14 cellular contexts compared by ENCODE assay signal in genomic region chr21:33950425-33951079, GRCh38. TPM values are rescaled to one million over a fixed set of nuclear protein-coding genes. Genes with fewer than 3 reads are reported as not detected.
DNase-seq lines count a peak whose midpoint lies in the region; ATAC-seq, FAIRE-seq and TF ChIP-seq lines count a peak whose summit lies in the region.
"Had no signal": no experiment of that assay in that cellular context is flagged by ENCODE, and none has a peak within 500 bp of the region (broad histone marks: within the 10 kb centered on the region; RNA-seq: fewer than 3 reads in every experiment).

No MANE protein-coding gene starts in this region.

- H2BK12ac ChIP-seq in neuronal stem cell (ENCODE audit: low read length): peak overlapping the region; percentile 8

- H2AFZ ChIP-seq in neuronal stem cell (ENCODE audit: low read length): no peak overlapping the region
- H2AFZ ChIP-seq: PC-9 had no signal

- peak overlapping the region; percentile 13 for H2BK15ac ChIP-seq in neuronal stem cell (ENCODE audit: low read length)

- H3K4me1 Mint-ChIP-seq in CD4-positive, CD25-positive, alpha-beta regulatory T cell: peaks cover 30 to 90% (median 49%) of the 10 kb centered on the region in 4 donors
- H3K4me1 Mint-ChIP-seq in IgD-negative memory B cell: peaks cover 38 to 50% (median 49%) of the 10 kb centered on the region in 3 donors
- peaks cover 70% of the 10 kb centered on the region for H3K4me1 Mint-ChIP-seq in activated T-helper 2 cell treated with anti-CD3 and anti-CD28 coated beads, Interferon-gamma antibody, Interleukin-2, Interleukin-4, amounts not matched to agents 10 μg/mL and 5 μg/mL and 100 μg/mL, durations not matched to agents 14 hours and 24 hours and 36 hours (ENCODE audit: low read depth)

- peak overlapping the region; percentile 10 for H2AK5ac ChIP-seq in neuronal stem cell (ENCODE audit: low read depth, low read length)

- no peaks in the 10 kb centered on the region for H3K9me3 ChIP-seq in CD4-positive, CD25-positive, alpha-beta regulatory T cell (ENCODE audit: control insufficient read depth in 2 of 2, low read length in 2 of 2)
- H3K9me3 ChIP-seq in neuronal stem cell (replicated peaks in 1 of 2; ENCODE audit: control insufficient read depth in 2 of 2, insufficient read depth in 1 of 2, low read depth in 1 of 2, low read length in 2 of 2): no peaks in the 10 kb centered on the region
- H3K9me3 ChIP-seq: heart left ventricle had no signal

- WGBS in neuronal stem cell (ENCODE audit: extremely low coverage in 2 of 2, insufficient read length in 2 of 2, insufficient replicate concordance in 1 of 2), 2 donors: no CpG with 5 or more reads among the region's 10 CpGs

- intact Hi-C loops in activated T-helper 2 cell treated with anti-CD3 and anti-CD28 coated beads, Interferon-gamma antibody, Interleukin-2, Interleukin-4, amounts not matched to agents 10 μg/mL and 5 μg/mL and 100 μg/mL, durations not matched to agents 14 hours and 24 hours and 36 hours (cut with micrococcal nuclease): no loop called here

- H3K9me3 Mint-ChIP-seq in CD4-positive, CD25-positive, alpha-beta regulatory T cell: peaks cover 0 to 2% (median 0%) of the 10 kb centered on the region in 7 donors
- H3K9me3 Mint-ChIP-seq in IgD-negative memory B cell: no peaks in the 10 kb centered on the region
- H3K9me3 Mint-ChIP-seq in activated T-helper 2 cell treated with anti-CD3 and anti-CD28 coated beads, Interferon-gamma antibody, Interleukin-2, Interleukin-4, amounts not matched to agents 10 μg/mL and 5 μg/mL and 100 μg/mL, durations not matched to agents 14 hours and 24 hours and 36 hours: no peaks in the 10 kb centered on the region

- H2BK120ac ChIP-seq in neuronal stem cell (ENCODE audit: low read depth, low read length): no peak overlapping the region

- H4K91ac ChIP-seq in neuronal stem cell (ENCODE audit: low read depth, low read length, poor library complexity): no peak overlapping the region

- no peak overlapping the region for H3K9ac ChIP-seq in neuronal stem cell (ENCODE audit: low read depth, low read length, poor library complexity)

- peaks cover 18% of the 10 kb centered on the region for H3K36me3 Mint-ChIP-seq in CD4-positive, CD25-positive, alpha-beta regulatory T cell
- peaks cover 2% of the 10 kb centered on the region for H3K36me3 Mint-ChIP-seq in IgD-negative memory B cell
- H3K36me3 Mint-ChIP-seq in activated T-helper 2 cell treated with anti-CD3 and anti-CD28 coated beads, Interferon-gamma antibody, Interleukin-2, Interleukin-4, amounts not matched to agents 10 μg/mL and 5 μg/mL and 100 μg/mL, durations not matched to agents 14 hours and 24 hours and 36 hours (ENCODE audit: low read depth): peaks cover 42% of the 10 kb centered on the region

- no peak overlapping the region for H4K8ac ChIP-seq in neuronal stem cell (ENCODE audit: low read depth, low read length)

- H3K4me2 ChIP-seq in neuronal stem cell (ENCODE audit: insufficient read depth, low read length, poor library complexity, severe bottlenecking): no peak overlapping the region
- H3K4me2 ChIP-seq: PC-9 had no signal

- peak overlapping the region; percentile 29 for H3K18ac ChIP-seq in neuronal stem cell (ENCODE audit: low read length)

- H3K27ac Mint-ChIP-seq in CD4-positive, CD25-positive, alpha-beta regulatory T cell: peak overlapping the region; percentile 99
- H3K27ac Mint-ChIP-seq in IgD-negative memory B cell: peak overlapping the region; percentile 87 to 97 (median 96)
- peak overlapping the region; percentile 100 for H3K27ac Mint-ChIP-seq in activated T-helper 2 cell treated with anti-CD3 and anti-CD28 coated beads, Interferon-gamma antibody, Interleukin-2, Interleukin-4, amounts not matched to agents 10 μg/mL and 5 μg/mL and 100 μg/mL, durations not matched to agents 14 hours and 24 hours and 36 hours

- TF ChIP-seq CTCF in GM13976 (IDR thresholded peaks at IDR 0.05; ENCODE audit: borderline replicate concordance, control extremely low read depth, extremely low read depth, insufficient read depth, missing control alignments): no peak
- TF ChIP-seq CTCF in D721Med (IDR thresholded peaks at IDR 0.05; ENCODE audit: insufficient read depth, missing control alignments): no peak

- peaks cover 92% of the 10 kb centered on the region for H3K4me1 ChIP-seq in CD4-positive, CD25-positive, alpha-beta regulatory T cell (ENCODE audit: control insufficient read depth, insufficient read depth, low read length, poor library complexity, severe bottlenecking)
- H3K4me1 ChIP-seq in neuronal stem cell (ENCODE audit: control insufficient read depth in 2 of 2, insufficient read depth in 1 of 2, low read depth in 1 of 2, low read length in 2 of 2): peaks cover 19 to 23% of the 10 kb centered on the region in 2 donors

- H3K14ac ChIP-seq in neuronal stem cell (ENCODE audit: low read length): no peak overlapping the region

- H3K4me3 ChIP-seq in CD4-positive, CD25-positive, alpha-beta regulatory T cell (ENCODE audit: low read depth, low read length): peak overlapping the region; percentile 77
- no peak overlapping the region for H3K4me3 ChIP-seq in neuronal stem cell (ENCODE audit: low read length in 2 of 2)
- H3K4me3 ChIP-seq: PC-9 had no signal

- FAIRE-seq in D721Med (lab: Jason Lieb, UNC): no peak

- no peaks in the 10 kb centered on the region for H3K27me3 ChIP-seq in CD4-positive, CD25-positive, alpha-beta regulatory T cell (ENCODE audit: control insufficient read depth, insufficient read depth, low read length)
- no peaks in the 10 kb centered on the region for H3K27me3 ChIP-seq in neuronal stem cell (ENCODE audit: control insufficient read depth in 3 of 3, insufficient read depth in 3 of 3, low read depth in 1 of 3, low read length in 3 of 3)
- H3K27me3 ChIP-seq: heart left ventricle had no signal

- peak overlapping the region; percentile 72 to 84 (median 83) for H3K4me3 Mint-ChIP-seq in CD4-positive, CD25-positive, alpha-beta regulatory T cell
- peak overlapping the region in 2 of 4 donors; percentile 72 to 90 for H3K4me3 Mint-ChIP-seq in IgD-negative memory B cell
- H3K4me3 Mint-ChIP-seq in activated T-helper 2 cell treated with anti-CD3 and anti-CD28 coated beads, Interferon-gamma antibody, Interleukin-2, Interleukin-4, amounts not matched to agents 10 μg/mL and 5 μg/mL and 100 μg/mL, durations not matched to agents 14 hours and 24 hours and 36 hours (ENCODE audit: low read depth): peak overlapping the region; percentile 71
- H3K4me3 Mint-ChIP-seq: CD14-positive monocyte had no signal

- no peak for DNase-seq in CD4-positive, CD25-positive, alpha-beta regulatory T cell
- peak; percentile 19 for DNase-seq in activated T-helper 2 cell treated with anti-CD3 and anti-CD28 coated beads, Interferon-gamma antibody, Interleukin-2, Interleukin-4, amounts not matched to agents 10 μg/mL and 5 μg/mL and 100 μg/mL, durations not matched to agents 14 hours and 24 hours and 36 hours (ENCODE audit: low spot score)
- DNase-seq in neuronal stem cell (ENCODE audit: low spot score) (no peak), NCI-H1417 treated with DMSO at 0.1 percent for 48 hours (lab: John Stamatoyannopoulos, UW) (no peak), GM13976 (ENCODE audit: low spot score) (no peak), D721Med (ENCODE audit: insufficient read length, low spot score) (no peak), pons (ENCODE audit: low spot score) (no peak)
- DNase-seq: heart left ventricle, NCI-H345, occipital lobe, PC-9 had no signal

- in situ Hi-C loops in GM13976 (cut with MboI; ENCODE audit: low sequenced_read_pairs, unreplicated experiment): no loop called here

- H3K27ac ChIP-seq in CD4-positive, CD25-positive, alpha-beta regulatory T cell (ENCODE audit: insufficient read depth, low read length, poor library complexity, severe bottlenecking): peak overlapping the region; percentile 100
- H3K27ac ChIP-seq in neuronal stem cell (replicated peaks; ENCODE audit: low read length): no peak overlapping the region
- H3K27ac ChIP-seq: PC-9 had no signal

- no peak overlapping the region for H3K4ac ChIP-seq in neuronal stem cell (ENCODE audit: low read length)

- no peak overlapping the region for H3K23ac ChIP-seq in neuronal stem cell (ENCODE audit: low read depth, low read length, poor library complexity)

- H3K79me1 ChIP-seq in neuronal stem cell (ENCODE audit: low read depth, low read length): peaks cover 2% of the 10 kb centered on the region

- H3K27me3 Mint-ChIP-seq in CD4-positive, CD25-positive, alpha-beta regulatory T cell: no peaks in the 10 kb centered on the region
- H3K27me3 Mint-ChIP-seq in IgD-negative memory B cell: peaks cover 1% of the 10 kb centered on the region
- H3K27me3 Mint-ChIP-seq in activated T-helper 2 cell treated with anti-CD3 and anti-CD28 coated beads, Interferon-gamma antibody, Interleukin-2, Interleukin-4, amounts not matched to agents 10 μg/mL and 5 μg/mL and 100 μg/mL, durations not matched to agents 14 hours and 24 hours and 36 hours (ENCODE audit: low read depth): no peaks in the 10 kb centered on the region

- no peak for ATAC-seq in CD4-positive, CD25-positive, alpha-beta regulatory T cell (ENCODE audit: low read depth in 2 of 2)
- ATAC-seq: heart left ventricle, left lobe of liver had no signal

- peaks cover 11% of the 10 kb centered on the region for H3K36me3 ChIP-seq in CD4-positive, CD25-positive, alpha-beta regulatory T cell (ENCODE audit: control insufficient read depth, insufficient read depth, low read length)
- H3K36me3 ChIP-seq in neuronal stem cell (replicated peaks in 1 of 2; ENCODE audit: control insufficient read depth in 2 of 2, insufficient read depth in 2 of 2, low read length in 2 of 2): no peaks in the 10 kb centered on the region
- H3K36me3 ChIP-seq: heart left ventricle had no signal

- H2BK5ac ChIP-seq in neuronal stem cell (ENCODE audit: low read length): peak overlapping the region; percentile 33

RNA-seq across cellular contexts. Expression of gene ATP5PO, which starts 34.9 kb away (rescaled TPM):
- total RNA-seq in CD4-positive, CD25-positive, alpha-beta regulatory T cell: 119 TPM
- polyA plus RNA-seq in CD4-positive, CD25-positive, alpha-beta regulatory T cell: 100 to 1,000 TPM; 389 to 458 (median 427) TPM
- 342 TPM for polyA plus RNA-seq in IgD-negative memory B cell
- total RNA-seq in activated T-helper 2 cell treated with anti-CD3 and anti-CD28 coated beads, Interferon-gamma antibody, Interleukin-2, Interleukin-4, amounts not matched to agents 10 μg/mL and 5 μg/mL and 100 μg/mL, durations not matched to agents 14 hours and 24 hours and 36 hours: 185 and 186 TPM in 2 replicates
- 378 TPM for polyA plus RNA-seq in neuronal stem cell (2013, experiment 1 of 2)
- 387 TPM for polyA plus RNA-seq in neuronal stem cell (2013, experiment 2 of 2)
